Comparison of ENCODE assay signal across 19 cellular contexts in the genomic region with DNA sequence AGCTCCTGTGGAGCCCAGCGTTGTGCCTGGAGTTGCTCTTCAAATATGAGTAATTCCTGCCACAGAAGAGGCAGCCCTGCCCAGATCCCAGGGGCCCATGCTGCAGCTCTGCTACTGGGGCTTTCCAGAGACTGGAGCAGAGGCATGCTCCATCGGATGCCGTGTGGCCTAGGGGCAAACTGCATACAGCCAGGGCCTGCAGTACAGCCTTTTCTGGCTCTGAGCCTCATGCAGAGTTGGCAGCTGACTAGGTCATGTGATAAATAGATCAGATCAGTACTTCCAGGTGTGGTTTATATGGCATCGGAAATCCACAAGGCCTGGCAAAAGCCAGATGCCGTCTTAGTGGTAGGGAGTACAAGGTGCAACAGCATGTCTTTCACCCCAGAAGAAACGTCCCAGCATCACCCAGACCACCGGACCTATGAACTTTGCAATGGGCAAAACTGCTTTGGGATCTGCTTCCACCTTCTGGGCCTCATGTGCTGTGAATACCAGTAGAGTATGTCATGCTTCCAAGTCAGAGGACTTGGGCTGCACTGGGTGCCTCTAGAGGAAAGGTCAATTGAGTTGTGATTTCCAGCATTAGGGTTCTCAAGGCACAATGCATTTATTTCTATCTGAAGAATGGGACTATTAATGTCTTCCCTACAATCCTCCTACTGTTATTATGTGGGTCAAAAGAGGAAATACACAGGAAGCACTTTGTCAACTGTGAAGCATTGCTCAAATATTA.
DNase-seq lines count a peak whose midpoint lies in the region; ATAC-seq lines count a peak whose summit lies in the region.
"Had no signal": no experiment of that assay in that cellular context is flagged by ENCODE, and none has a peak within 500 bp of the region (broad histone marks: within the 10 kb centered on the region; RNA-seq: fewer than 3 reads in every experiment).

No MANE protein-coding gene starts in this region.

- WGBS in right cardiac atrium = 73% methylated on average over 7 of the region's 7 CpGs

- H3K27me3 ChIP-seq in right cardiac atrium (ENCODE audit: control insufficient read depth, insufficient read depth) = no peaks in the 10 kb centered on the region
- H3K27me3 ChIP-seq: brain microvascular endothelial cell had no signal

- intact Hi-C loops in right cardiac atrium (cut with DNase I) = no loop called here
- intact Hi-C loops in sciatic nerve (cut with DNase I) = no loop called here

- peaks cover 10% of the 10 kb centered on the region for H3K4me1 ChIP-seq in right cardiac atrium (ENCODE audit: control insufficient read depth, insufficient read depth, low read length)

- DNase-seq in DMS 273 (lab: John Stamatoyannopoulos, UW; ENCODE audit: unreplicated experiment) (peak; percentile 19), DMS 273 treated with DMSO at 0.1 percent for 48 hours (lab: John Stamatoyannopoulos, UW) (no peak), T1000 (lab: John Stamatoyannopoulos, UW) (peak; percentile 19), right cardiac atrium (no peak), sciatic nerve (ENCODE audit: low spot score) (no peak), KG1 (lab: John Stamatoyannopoulos, UW) (no peak), 8988T (no peak), ACHN (no peak)
- DNase-seq: activated B cell treated with CpG ODN at 0.5 μM for 24 hours; activated naive CD8-positive, alpha-beta T cell treated with anti-CD3 and anti-CD28 coated beads for 36 hours; brain microvascular endothelial cell; cortex of kidney; NCI-H187 treated with DMSO at 0.1 percent for 48 hours; NCI-H446 treated with DMSO at 0.1 percent for 48 hours had no signal

- in situ Hi-C loops in ACHN (cut with HindIII; ENCODE audit: low pct_ligation_motif_present, low pct_unique_long_range_greater_than_20kb, low sequenced_read_pairs) = no loop called here

- H3K4me3 ChIP-seq in right cardiac atrium (ENCODE audit: low read length) = no peak overlapping the region
- H3K4me3 ChIP-seq: GM23338 had no signal

- no peak overlapping the region for H3K27ac ChIP-seq in right cardiac atrium (ENCODE audit: low read length)
- H3K27ac ChIP-seq: 22Rv1, brain microvascular endothelial cell, C4-2B, epithelial cell of prostate had no signal

- ATAC-seq in right cardiac atrium (peak; percentile 13 to 15), sciatic nerve (peak; percentile 40)
- ATAC-seq: GM23338, HepG2 had no signal

- H3K9me3 ChIP-seq in right cardiac atrium (ENCODE audit: control insufficient read depth, low read length) = no peaks in the 10 kb centered on the region

Comparison
In these comparisons a context has a peak if more than half of its experiments do, and no peak if none do; other contexts are left out.
1. DNase-seq: peak in DMS 273 (single experiment) and T1000 (single experiment); none in DMS 273 treated with DMSO at 0.1 percent for 48 hours (single experiment), right cardiac atrium (0 of 3), sciatic nerve (single experiment), KG1 (single experiment), 8988T (single experiment) and ACHN (single experiment).